ENCODE assay signal across 22 cellular contexts in genomic region chr7:3495530-3495929, GRCh38.
"Had no signal": no experiment of that assay in that cellular context is flagged by ENCODE, and none has a peak within 500 bp of the region (broad histone marks: within the 10 kb centered on the region; RNA-seq: fewer than 3 reads in every experiment).

No MANE protein-coding gene starts in this region.

- H3K27ac Mint-ChIP-seq: activated CD8-positive, alpha-beta memory T cell treated with anti-CD3 and anti-CD28 coated beads, Interleukin-2, amount 10 ng/mL, durations not matched to agents 7 days and 5 days; activated naive CD4-positive, alpha-beta T cell treated with anti-CD3 and anti-CD28 coated beads for 36 hours; activated naive CD8-positive, alpha-beta T cell treated with anti-CD3 and anti-CD28 coated beads, Interleukin-2, amount 50 U/mL, for 24 hours; activated T-helper 2 cell treated with anti-CD3 and anti-CD28 coated beads, Interferon-gamma antibody, Interleukin-2, Interleukin-4, amounts not matched to agents 10 μg/mL and 5 μg/mL and 100 μg/mL, durations not matched to agents 14 hours and 24 hours and 36 hours; endodermal cell; memory B cell; natural killer cell treated with Interleukin-12 subunit alpha and Interleukin-12 subunit beta and Interleukin-15 and Interleukin-18, amount 100 ng/mL, for 72 hours; T-helper 17 cell had no signal

- H3K4me1 Mint-ChIP-seq: memory B cell had no signal

- H3K4me3 ChIP-seq: dorsolateral prefrontal cortex, prostate gland, sigmoid colon, stomach, testis, upper lobe of right lung had no signal

- H3K36me3 Mint-ChIP-seq: activated CD8-positive, alpha-beta memory T cell treated with anti-CD3 and anti-CD28 coated beads, Interleukin-2, amount 10 ng/mL, durations not matched to agents 7 days and 5 days had no signal

- DNase-seq: activated CD4-positive, alpha-beta T cell treated with anti-CD3 and anti-CD28 coated beads, Interleukin-2, amount 50 U/mL, for 48 hours; activated CD8-positive, alpha-beta memory T cell treated with anti-CD3 and anti-CD28 coated beads, Interleukin-2, amount 10 ng/mL, durations not matched to agents 7 days and 5 days; activated naive CD8-positive, alpha-beta T cell treated with anti-CD3 and anti-CD28 coated beads, Interleukin-2, amount 50 U/mL, for 24 hours; activated T-cell treated with anti-CD3 and anti-CD28 coated beads, Interleukin-2, amount 50 U/mL, for 1 hour; aorta; dorsolateral prefrontal cortex; endodermal cell; foreskin fibroblast; heart right ventricle; occipital lobe; sigmoid colon; stimulated activated CD4-positive, alpha-beta T cell treated with anti-CD3 and anti-CD28 coated beads, Interleukin-1b, Interleukin-23, amount 100 ng/mL, for 48 hours; stomach; T-helper 17 cell; testis; upper lobe of right lung; WERI-Rb-1 had no signal

- H3K36me3 ChIP-seq: heart right ventricle, prostate gland, sigmoid colon, stomach, upper lobe of right lung, WERI-Rb-1 had no signal

- H3K9me3 ChIP-seq: prostate gland, testis had no signal

- H3K27me3 Mint-ChIP-seq: activated naive CD8-positive, alpha-beta T cell treated with anti-CD3 and anti-CD28 coated beads, Interleukin-2, amount 50 U/mL, for 24 hours had no signal

- ATAC-seq: activated CD8-positive, alpha-beta memory T cell treated with anti-CD3 and anti-CD28 coated beads, Interleukin-2, amount 10 ng/mL, durations not matched to agents 7 days and 5 days; activated naive CD8-positive, alpha-beta T cell treated with anti-CD3 and anti-CD28 coated beads, Interleukin-2, amount 50 U/mL, for 24 hours; natural killer cell treated with Interleukin-12 subunit alpha and Interleukin-12 subunit beta and Interleukin-15 and Interleukin-18, amount 100 ng/mL, for 72 hours; T-helper 17 cell; upper lobe of right lung had no signal

- H3K27me3 ChIP-seq: dorsolateral prefrontal cortex, heart right ventricle, sigmoid colon, stomach, testis, upper lobe of right lung had no signal

- H3K4me1 ChIP-seq: prostate gland, upper lobe of right lung had no signal

- H3K4me3 Mint-ChIP-seq: activated CD8-positive, alpha-beta memory T cell treated with anti-CD3 and anti-CD28 coated beads, Interleukin-2, amount 10 ng/mL, durations not matched to agents 7 days and 5 days; activated naive CD4-positive, alpha-beta T cell treated with anti-CD3 and anti-CD28 coated beads for 36 hours; activated naive CD8-positive, alpha-beta T cell treated with anti-CD3 and anti-CD28 coated beads, Interleukin-2, amount 50 U/mL, for 24 hours; endodermal cell; memory B cell; natural killer cell treated with Interleukin-12 subunit alpha and Interleukin-12 subunit beta and Interleukin-15 and Interleukin-18, amount 100 ng/mL, for 72 hours; T-helper 17 cell had no signal

- H3K27ac ChIP-seq: dorsolateral prefrontal cortex, prostate gland, sigmoid colon, stomach, testis, upper lobe of right lung, WERI-Rb-1 had no signal
